14 cellular contexts compared by ENCODE assay signal in the genomic region with DNA sequence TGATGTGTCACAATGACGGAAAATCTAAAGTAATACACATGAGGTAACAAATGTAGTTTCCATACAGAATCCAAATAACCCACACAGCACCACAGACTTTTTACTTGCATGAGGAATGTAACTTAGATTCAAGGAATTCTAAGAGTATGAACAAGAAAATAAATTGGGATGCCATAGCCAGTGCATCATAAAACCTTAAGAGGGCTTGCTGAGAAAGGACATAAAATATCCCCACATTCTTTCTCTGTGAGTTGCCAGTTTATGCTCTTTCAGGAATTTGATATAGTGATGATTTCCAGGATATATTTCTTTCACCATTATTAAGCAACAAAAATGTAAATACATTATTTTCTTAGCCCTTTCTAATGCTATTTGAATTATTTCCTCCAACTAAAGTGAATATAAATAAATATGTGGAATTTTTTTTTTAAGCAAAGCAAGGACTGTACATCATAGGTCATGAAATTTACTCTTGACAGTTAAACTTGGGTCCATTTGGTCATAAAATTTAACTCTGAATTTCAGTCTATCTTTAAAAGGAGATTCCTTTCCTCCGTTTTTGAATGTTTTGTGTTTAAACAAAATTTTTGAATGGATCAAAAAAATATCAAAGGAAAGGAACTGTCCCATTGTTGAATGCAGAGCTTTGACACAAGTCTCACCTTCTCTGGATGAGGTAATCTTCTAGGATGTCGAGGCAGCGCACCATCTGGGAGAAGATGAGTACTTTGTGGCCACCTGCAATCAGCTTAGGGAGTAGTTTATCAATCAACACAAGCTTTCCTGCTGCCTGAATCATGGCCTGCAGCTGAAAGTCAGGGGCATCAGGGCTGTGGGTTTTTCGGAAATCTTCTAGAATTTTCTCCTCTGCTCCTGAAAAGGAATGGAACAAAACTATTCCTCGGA.
DNase-seq lines count a peak whose midpoint lies in the region; ATAC-seq and TF ChIP-seq lines count a peak whose summit lies in the region.
"Had no signal": no experiment of that assay in that cellular context is flagged by ENCODE, and none has a peak within 500 bp of the region (broad histone marks: within the 10 kb centered on the region; RNA-seq: fewer than 3 reads in every experiment).

No MANE protein-coding gene starts in this region.

- H3K4me1 ChIP-seq in naive thymus-derived CD4-positive, alpha-beta T cell (ENCODE audit: control insufficient read depth in 2 of 2, insufficient read depth in 2 of 2, low read length in 2 of 2) = peaks cover 0 to 18% of the 10 kb centered on the region in 2 donors
- H3K4me1 ChIP-seq: vagina had no signal

- intact Hi-C loops in naive thymus-derived CD4-positive, alpha-beta T cell (cut with micrococcal nuclease) = loop anchor here in 1 of 2 donors (10.0 kb wide), 1 partner anchor 212 kb away; no protein-coding TSS in a partner anchor

- H3K4me3 ChIP-seq in BJ (ENCODE audit: low read depth, low read length) = no peak overlapping the region
- H3K4me3 ChIP-seq in naive thymus-derived CD4-positive, alpha-beta T cell (ENCODE audit: low read length) = no peak overlapping the region
- H3K4me3 ChIP-seq: vagina had no signal

- H3K36me3 ChIP-seq in BJ (ENCODE audit: control insufficient read depth, insufficient read depth, low read length) = peaks cover 6% of the 10 kb centered on the region
- H3K36me3 ChIP-seq in naive thymus-derived CD4-positive, alpha-beta T cell (ENCODE audit: control insufficient read depth in 2 of 3, insufficient read depth in 3 of 3, low read length in 3 of 3) = peaks cover 0 to 50% (median 5%) of the 10 kb centered on the region in 3 experiments

- TF ChIP-seq CTCF in BJ (IDR thresholded peaks at IDR 0.05; ENCODE audit: insufficient read depth, low read depth, low read length) (no peak), chondrocyte (IDR thresholded peaks at IDR 0.05) (peak; percentile 23)

- POLR2A ChIA-PET in BJ (lab: Charles Lee) = no interaction called here
- POLR2A ChIA-PET in naive thymus-derived CD4-positive, alpha-beta T cell (lab: Charles Lee) = no interaction called here

- no peaks in the 10 kb centered on the region for H3K9me3 ChIP-seq in naive thymus-derived CD4-positive, alpha-beta T cell (ENCODE audit: control insufficient read depth in 2 of 3, low read length in 3 of 3)
- H3K9me3 ChIP-seq: vagina had no signal

- peak; percentile 91 for DNase-seq in BJ (ENCODE audit: low read depth)
- DNase-seq in NCI-H226 = peak; percentile 87
- no peak for DNase-seq in chondrocyte (ENCODE audit: low spot score)
- DNase-seq in naive thymus-derived CD4-positive, alpha-beta T cell = no peak
- DNase-seq in OCI-M1 (lab: John Stamatoyannopoulos, UW) = no peak
- DNase-seq: activated CD8-positive, alpha-beta memory T cell treated with anti-CD3 and anti-CD28 coated beads for 24 hours; COR-L47; effector memory CD4-positive, alpha-beta T cell; NCI-H526 had no signal

- no peaks in the 10 kb centered on the region for H3K27me3 Mint-ChIP-seq in chondrocyte (ENCODE audit: low read depth)
- no peaks in the 10 kb centered on the region for H3K27me3 Mint-ChIP-seq in naive thymus-derived CD4-positive, alpha-beta T cell

- H3K27me3 ChIP-seq in BJ (ENCODE audit: control insufficient read depth, insufficient read depth, low read length) = no peaks in the 10 kb centered on the region
- H3K27me3 ChIP-seq in naive thymus-derived CD4-positive, alpha-beta T cell (ENCODE audit: control insufficient read depth in 2 of 2, insufficient read depth in 2 of 2, low read length in 2 of 2) = no peaks in the 10 kb centered on the region
- H3K27me3 ChIP-seq: vagina had no signal

- H3K4me1 Mint-ChIP-seq in chondrocyte (ENCODE audit: low read depth) = peaks cover 52% of the 10 kb centered on the region
- H3K4me1 Mint-ChIP-seq in naive thymus-derived CD4-positive, alpha-beta T cell = peaks cover 11 to 35% (median 29%) of the 10 kb centered on the region in 7 donors
- H3K4me1 Mint-ChIP-seq: neural crest cell had no signal

- H3K27ac Mint-ChIP-seq in chondrocyte (ENCODE audit: unreplicated experiment) = peak overlapping the region; percentile 93
- peak overlapping the region in 7 of 9 donors; percentile 25 to 84 (median 68) for H3K27ac Mint-ChIP-seq in naive thymus-derived CD4-positive, alpha-beta T cell

- ATAC-seq in naive thymus-derived CD4-positive, alpha-beta T cell = no peak
- ATAC-seq in HG03460 (IDR thresholded peaks at IDR 0.05; ENCODE audit: unreplicated experiment) (no peak), HG02678 (IDR thresholded peaks at IDR 0.05; ENCODE audit: unreplicated experiment) (no peak), GM21717 (IDR thresholded peaks at IDR 0.05; ENCODE audit: unreplicated experiment) (no peak)

- CTCF ChIA-PET in BJ (lab: Yijun Ruan, JAX) = interaction anchor here (0.7 to 1.3 kb wide), 3 partner anchors 62 to 326 kb away, joined by 3 read pairs; no protein-coding TSS in a partner anchor
- CTCF ChIA-PET in naive thymus-derived CD4-positive, alpha-beta T cell (lab: Charles Lee) = no interaction called here

- H3K9me3 Mint-ChIP-seq in chondrocyte (ENCODE audit: low read depth) = peaks cover 4% of the 10 kb centered on the region
- H3K9me3 Mint-ChIP-seq in naive thymus-derived CD4-positive, alpha-beta T cell = peaks cover 0 to 6% (median 0%) of the 10 kb centered on the region in 11 donors
- H3K9me3 Mint-ChIP-seq: neural crest cell had no signal

- H3K36me3 Mint-ChIP-seq in chondrocyte (ENCODE audit: low read depth) = peaks cover 20% of the 10 kb centered on the region
- peaks cover 34 to 60% (median 42%) of the 10 kb centered on the region in 5 donors for H3K36me3 Mint-ChIP-seq in naive thymus-derived CD4-positive, alpha-beta T cell

- peak overlapping the region; percentile 31 for H3K4me3 Mint-ChIP-seq in chondrocyte (ENCODE audit: unreplicated experiment)
- no peak overlapping the region for H3K4me3 Mint-ChIP-seq in naive thymus-derived CD4-positive, alpha-beta T cell
- H3K4me3 Mint-ChIP-seq: neural crest cell had no signal

- no peak overlapping the region for H3K27ac ChIP-seq in naive thymus-derived CD4-positive, alpha-beta T cell (ENCODE audit: low read depth, low read length)
- H3K27ac ChIP-seq: vagina had no signal

Comparison
In these comparisons a context has a peak if more than half of its experiments do, and no peak if none do; other contexts are left out.
1. DNase-seq: peak in BJ (single experiment) and NCI-H226 (single experiment); none in chondrocyte (single experiment), naive thymus-derived CD4-positive, alpha-beta T cell (0 of 9) and OCI-M1 (single experiment).